Comparison of ENCODE assay signal across 9 cellular contexts in the genomic region with DNA sequence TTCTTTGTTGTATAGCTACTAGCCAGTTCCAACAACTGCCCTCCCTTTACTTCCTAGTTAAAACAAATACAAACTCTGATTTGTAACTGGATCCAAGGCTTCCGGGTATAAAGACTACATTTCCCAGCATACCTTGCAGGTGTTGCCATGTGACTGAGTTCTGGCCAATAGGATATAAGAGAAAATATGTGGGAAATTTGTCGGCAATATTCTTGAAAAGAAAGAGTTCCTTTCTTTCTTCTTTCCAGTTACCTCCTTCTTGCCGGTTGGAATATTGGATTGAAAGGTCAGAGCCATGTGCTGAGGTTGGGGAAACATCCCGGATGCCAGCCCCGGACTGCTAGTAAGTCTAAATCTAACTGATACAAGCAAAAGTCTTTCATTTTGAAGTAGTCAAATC. TPM values are rescaled to one million over a fixed set of nuclear protein-coding genes. Genes with fewer than 3 reads are reported as not detected.
DNase-seq lines count a peak whose midpoint lies in the region; ATAC-seq and TF ChIP-seq lines count a peak whose summit lies in the region.
"Had no signal": no experiment of that assay in that cellular context is flagged by ENCODE, and none has a peak within 500 bp of the region (broad histone marks: within the 10 kb centered on the region; RNA-seq: fewer than 3 reads in every experiment).

No MANE protein-coding gene starts in this region.

- no peak for TF ChIP-seq CTCF in cardiac muscle cell (IDR thresholded peaks at IDR 0.05; ENCODE audit: low read depth, low read length)

- no peaks in the 10 kb centered on the region for H3K4me1 Mint-ChIP-seq in activated CD4-positive, alpha-beta memory T cell treated with anti-CD3 and anti-CD28 coated beads for 36 hours (ENCODE audit: low read depth)

- peak; percentile 30 for DNase-seq in DMS79 treated with DMSO at 0.1 percent for 48 hours (lab: John Stamatoyannopoulos, UW)
- DNase-seq in DMS79 (lab: John Stamatoyannopoulos, UW): no peak
- DNase-seq in MG63: peak; percentile 21
- no peak for DNase-seq in activated CD4-positive, alpha-beta memory T cell treated with anti-CD3 and anti-CD28 coated beads for 36 hours
- peak; percentile 51 to 70 for DNase-seq in cardiac muscle cell (ENCODE audit: low read depth in 1 of 2, low spot score in 1 of 2)
- DNase-seq in skeletal muscle cell (ENCODE audit: low read depth): no peak
- DNase-seq in ureter (ENCODE audit: low spot score): no peak

- POLR2A ChIA-PET in activated CD4-positive, alpha-beta memory T cell treated with anti-CD3 and anti-CD28 coated beads for 36 hours (lab: Charles Lee): no interaction called here

- intact Hi-C loops in activated CD4-positive, alpha-beta memory T cell treated with anti-CD3 and anti-CD28 coated beads for 36 hours (cut with micrococcal nuclease): no loop called here

- CTCF ChIA-PET in activated CD4-positive, alpha-beta memory T cell treated with anti-CD3 and anti-CD28 coated beads for 36 hours (lab: Charles Lee): interaction anchor here (1.4 kb wide), 1 partner anchor 12 kb away, joined by 3 read pairs; no protein-coding TSS in a partner anchor

- H3K27ac ChIP-seq in cardiac muscle cell: no peak overlapping the region
- H3K27ac ChIP-seq: BLaER1 treated with 17β-estradiol and CSF1 and Interleukin-3, amounts not matched to agents 10 nM and 100 nM had no signal

- H3K36me3 ChIP-seq in MG63: no peaks in the 10 kb centered on the region
- H3K36me3 ChIP-seq in cardiac muscle cell: no peaks in the 10 kb centered on the region
- H3K36me3 ChIP-seq: BLaER1 treated with 17β-estradiol and CSF1 and Interleukin-3, amounts not matched to agents 10 nM and 100 nM had no signal

- H3K9me3 ChIP-seq in MG63 (no peaks in the 10 kb centered on the region), cardiac muscle cell (ENCODE audit: low read depth) (no peaks in the 10 kb centered on the region)

- H3K27me3 Mint-ChIP-seq in activated CD4-positive, alpha-beta memory T cell treated with anti-CD3 and anti-CD28 coated beads for 36 hours: no peaks in the 10 kb centered on the region

- no peaks in the 10 kb centered on the region for H3K9me3 Mint-ChIP-seq in activated CD4-positive, alpha-beta memory T cell treated with anti-CD3 and anti-CD28 coated beads for 36 hours

- H3K4me3 Mint-ChIP-seq in activated CD4-positive, alpha-beta memory T cell treated with anti-CD3 and anti-CD28 coated beads for 36 hours: peak overlapping the region; percentile 68

- H3K4me1 ChIP-seq in cardiac muscle cell (ENCODE audit: low read depth): no peaks in the 10 kb centered on the region
- H3K4me1 ChIP-seq: BLaER1 treated with 17β-estradiol and CSF1 and Interleukin-3, amounts not matched to agents 10 nM and 100 nM had no signal

- no peaks in the 10 kb centered on the region for H3K36me3 Mint-ChIP-seq in activated CD4-positive, alpha-beta memory T cell treated with anti-CD3 and anti-CD28 coated beads for 36 hours

- H3K27ac Mint-ChIP-seq in activated CD4-positive, alpha-beta memory T cell treated with anti-CD3 and anti-CD28 coated beads for 36 hours: no peak overlapping the region

- no peak for ATAC-seq in GM21423 (IDR thresholded peaks at IDR 0.05; ENCODE audit: unreplicated experiment)

- H3K4me3 ChIP-seq in MG63 (peak overlapping the region; percentile 60), cardiac muscle cell (peak overlapping the region; percentile 11), skeletal muscle cell (ENCODE audit: low read depth, low read length) (peak overlapping the region; percentile 45)

- H3K27me3 ChIP-seq in MG63: no peaks in the 10 kb centered on the region
- no peaks in the 10 kb centered on the region for H3K27me3 ChIP-seq in cardiac muscle cell
- H3K27me3 ChIP-seq: BLaER1 treated with 17β-estradiol and CSF1 and Interleukin-3, amounts not matched to agents 10 nM and 100 nM had no signal

RNA-seq across cellular contexts. Expression of a gene that starts 23.0 kb away (rescaled TPM):
- 10.0 and 11.2 TPM in 2 replicates for total RNA-seq in MG63 (2014; rRNA removed; shearing (Covaris generic); ENCODE audit: low replicate concordance)
- total RNA-seq in activated CD4-positive, alpha-beta memory T cell treated with anti-CD3 and anti-CD28 coated beads for 36 hours: 10 to 100 TPM; 11.8 to 12.9 TPM
- total RNA-seq in cardiac muscle cell: 14.1 and 18.1 TPM in 2 replicates
- 8.3 and 8.5 TPM in 2 replicates for polyA plus RNA-seq in cardiac muscle cell
- 22.4 TPM for total RNA-seq in ureter

Comparison
In these comparisons a context has a peak if more than half of its experiments do, and no peak if none do; other contexts are left out.
1. DNase-seq: peak in DMS79 treated with DMSO at 0.1 percent for 48 hours (single experiment), MG63 (single experiment) and cardiac muscle cell (2 of 2); none in DMS79 (single experiment), activated CD4-positive, alpha-beta memory T cell treated with anti-CD3 and anti-CD28 coated beads for 36 hours (single experiment), skeletal muscle cell (single experiment) and ureter (single experiment).
2. Peak in every context shown above with its lines, with median percentiles within 50 percentile points of each other: H3K4me3 ChIP-seq.